8 cellular contexts compared by ENCODE assay signal in genomic region chr19:53467503-53468262, GRCh38. TPM values are rescaled to one million over a fixed set of nuclear protein-coding genes. Genes with fewer than 3 reads are reported as not detected.
DNase-seq lines count a peak whose midpoint lies in the region; ATAC-seq and TF ChIP-seq lines count a peak whose summit lies in the region.

TSS of gene ZNF813 (plus strand) at chr19:53467733. CDS start at chr19:53483823, 16,090 bp downstream.

- 0 to 1% methylated on average over 45 to 51 of the region's 54 CpGs for WGBS in lower leg skin, 2 donors

- TF ChIP-seq CTCF in dorsolateral prefrontal cortex (IDR thresholded peaks at IDR 0.05 in 54 of 56, conservative IDR thresholded peaks at IDR 0.05 in 2 of 56; ENCODE audit: low read depth in 1 of 56, partially characterized antibody in 56 of 56) (peak in 2 of 56 donors; percentile 23 to 27), lower leg skin (IDR thresholded peaks at IDR 0.05) (no peak)

- intact Hi-C loops in dorsolateral prefrontal cortex (cut with DNase I) (loop anchor here (2.0 to 5.0 kb wide), 2 partner anchors 35 kb away; partner anchors contain the start of gene ZNF761 (in 1 of the 2)), lower leg skin (cut with DNase I; ENCODE audit: low total_unique reads) (no loop called here)

- TF ChIP-seq POLR2A in lower leg skin (IDR thresholded peaks at IDR 0.05), result no peak

- peaks cover 0 to 5% (median 0%) of the 10 kb centered on the region in 45 donors for H3K27me3 ChIP-seq in dorsolateral prefrontal cortex

- H3K4me3 ChIP-seq in dorsolateral prefrontal cortex, result peak within 1 kb of the TSS; percentile 47 to 83 (median 70)
- H3K4me3 ChIP-seq in lower leg skin (ENCODE audit: low read depth, poor library complexity, severe bottlenecking), result peak within 1 kb of the TSS; percentile 65

- H3K27ac ChIP-seq in dorsolateral prefrontal cortex, result peak within 1 kb of the TSS in 12 of 59 donors; percentile 13 to 79 (median 26)

- ATAC-seq in GM18498 (IDR thresholded peaks at IDR 0.05; ENCODE audit: unreplicated experiment), result peak; percentile 97
- peak; percentile 69 for ATAC-seq in HG03025 (IDR thresholded peaks at IDR 0.05; ENCODE audit: low FRiP score, unreplicated experiment)
- ATAC-seq in GM19324 (IDR thresholded peaks at IDR 0.05; ENCODE audit: low FRiP score, unreplicated experiment), result no peak

- DNase-seq in NCI-H524 (lab: John Stamatoyannopoulos, UW) (peak; percentile 86 to 91), dorsolateral prefrontal cortex (peak; percentile 88 to 96 (median 94)), lower leg skin (ENCODE audit: low spot score in 2 of 2) (peak; percentile 94 to 99)
- peak; percentile 96 to 98 for DNase-seq in activated CD4-positive, alpha-beta T cell treated with anti-CD3 and anti-CD28 coated beads, Interleukin-2, amount 50 U/mL, for 4 hours
- DNase-seq in stimulated activated CD4-positive, alpha-beta T cell treated with anti-CD3 and anti-CD28 coated beads, Interleukin-4, amount 100 ng/mL, for 1 hour, result peak; percentile 96

RNA-seq across cellular contexts. Expression of gene ZNF813, which starts in this region (rescaled TPM):
- total RNA-seq in dorsolateral prefrontal cortex (1 to 10 TPM in 100 of 120 experiments, under 1 TPM in 20; 0.55 to 6.6 (median 1.5) TPM), lower leg skin (1 to 10 TPM; 1.5 to 5.9 (median 3.4) TPM)
